26 cellular contexts compared by ENCODE assay signal in genomic region chr6:3727036-3727435, GRCh38. TPM values are rescaled to one million over a fixed set of nuclear protein-coding genes. Genes with fewer than 3 reads are reported as not detected.
"Had no signal": no experiment of that assay in that cellular context is flagged by ENCODE, and none has a peak within 500 bp of the region (broad histone marks: within the 10 kb centered on the region; RNA-seq: fewer than 3 reads in every experiment).

No MANE protein-coding gene starts in this region.

- H3K27ac ChIP-seq: Peyer's patch, SJSA1 had no signal

- H3K27ac Mint-ChIP-seq: activated CD8-positive, alpha-beta T cell treated with anti-CD3 and anti-CD28 coated beads, Interleukin-2, amount 10 ng/mL, durations not matched to agents 7 days and 5 days; activated naive CD4-positive, alpha-beta T cell treated with anti-CD3 and anti-CD28 coated beads, Interleukin-2, amount 50 U/mL, for 72 hours; activated naive CD8-positive, alpha-beta T cell treated with anti-CD3 and anti-CD28 coated beads, Interleukin-2, amount 50 U/mL, for 24 hours; activated T-helper 1 cell treated with anti-CD3 and anti-CD28 coated beads, Interleukin-12 subunit alpha, Interleukin-12 subunit beta, Interleukin-2, Interleukin-4 antibody, amounts not matched to agents 30 ng/mL and 10 ng/mL and 1 ng/mL, durations not matched to agents 14 hours and 24 hours and 36 hours; WTC11 had no signal

- H3K9me3 Mint-ChIP-seq: activated naive CD4-positive, alpha-beta T cell treated with anti-CD3 and anti-CD28 coated beads, Interleukin-2, amount 50 U/mL, for 72 hours; activated naive CD8-positive, alpha-beta T cell treated with anti-CD3 and anti-CD28 coated beads, Interleukin-2, amount 50 U/mL, for 24 hours; activated T-helper 1 cell treated with anti-CD3 and anti-CD28 coated beads, Interleukin-12 subunit alpha, Interleukin-12 subunit beta, Interleukin-2, Interleukin-4 antibody, amounts not matched to agents 30 ng/mL and 10 ng/mL and 1 ng/mL, durations not matched to agents 14 hours and 24 hours and 36 hours; WTC11 had no signal

- H3K27me3 ChIP-seq: MG63, Peyer's patch, SJSA1 had no signal

- H3K4me3 ChIP-seq: MG63, Peyer's patch, SJSA1 had no signal

- H3K4me1 ChIP-seq: Peyer's patch had no signal

- H3K36me3 Mint-ChIP-seq: activated naive CD4-positive, alpha-beta T cell treated with anti-CD3 and anti-CD28 coated beads, Interleukin-2, amount 50 U/mL, for 72 hours had no signal

- H3K4me3 Mint-ChIP-seq: activated CD8-positive, alpha-beta T cell treated with anti-CD3 and anti-CD28 coated beads, Interleukin-2, amount 10 ng/mL, durations not matched to agents 7 days and 5 days; activated naive CD8-positive, alpha-beta T cell treated with anti-CD3 and anti-CD28 coated beads, Interleukin-2, amount 50 U/mL, for 24 hours; activated T-helper 1 cell treated with anti-CD3 and anti-CD28 coated beads, Interleukin-12 subunit alpha, Interleukin-12 subunit beta, Interleukin-2, Interleukin-4 antibody, amounts not matched to agents 30 ng/mL and 10 ng/mL and 1 ng/mL, durations not matched to agents 14 hours and 24 hours and 36 hours; WTC11 had no signal

- H3K4me1 Mint-ChIP-seq: activated naive CD8-positive, alpha-beta T cell treated with anti-CD3 and anti-CD28 coated beads, Interleukin-2, amount 50 U/mL, for 24 hours had no signal

- DNase-seq: activated CD4-positive, alpha-beta T cell treated with anti-CD3 and anti-CD28 coated beads for 48 hours; activated CD4-positive, alpha-beta T cell treated with anti-CD3 and anti-CD28 coated beads, Interleukin-2, amount 50 U/mL, for 4 hours; activated CD4-positive, CD25-positive, alpha-beta regulatory T cell treated with anti-CD3 and anti-CD28 coated beads, Interleukin-2, amount 50 U/mL, for 72 hours; activated CD8-positive, alpha-beta memory T cell treated with anti-CD3 and anti-CD28 coated beads, Interleukin-2, amount 50 U/mL, for 48 hours; activated CD8-positive, alpha-beta T cell treated with anti-CD3 and anti-CD28 coated beads, Interleukin-2, amount 10 ng/mL, durations not matched to agents 7 days and 5 days; activated effector memory CD4-positive, alpha-beta T cell treated with anti-CD3 and anti-CD28 coated beads, Interleukin-2, amount 50 U/mL, for 16 hours; activated naive CD4-positive, alpha-beta T cell treated with Interleukin-2 at 50 U/mL for 16 hours; activated naive CD8-positive, alpha-beta T cell treated with anti-CD3 and anti-CD28 coated beads, Interleukin-2, amount 50 U/mL, for 24 hours; activated T-cell treated with anti-CD3 and anti-CD28 coated beads, Interleukin-2, amount 50 U/mL, for 1 hour; amygdala; MG63; MV-4-11; NCI-H1105; NCI-H1436; NCI-H1694 treated with DMSO at 0.1 percent for 48 hours; NCI-H2029 treated with DMSO at 0.1 percent for 48 hours; NCI-H510A treated with DMSO at 0.1 percent for 48 hours; NCI-H69; SHP77; SW 1271 had no signal

- ATAC-seq: activated CD8-positive, alpha-beta T cell treated with anti-CD3 and anti-CD28 coated beads, Interleukin-2, amount 10 ng/mL, durations not matched to agents 7 days and 5 days; activated naive CD4-positive, alpha-beta T cell treated with anti-CD3 and anti-CD28 coated beads, Interleukin-2, amount 50 U/mL, for 72 hours; activated naive CD8-positive, alpha-beta T cell treated with anti-CD3 and anti-CD28 coated beads, Interleukin-2, amount 50 U/mL, for 24 hours; SK-N-SH treated with all-trans-retinoic acid at 6 μM for 48 hours; WTC11 had no signal

- H3K9me3 ChIP-seq: MG63, Peyer's patch, SJSA1 had no signal

RNA-seq across cellular contexts. Expression of gene PXDC1, which starts 24.5 kb away (rescaled TPM):
- total RNA-seq: activated CD8-positive, alpha-beta T cell treated with anti-CD3 and anti-CD28 coated beads, Interleukin-2, amount 10 ng/mL, durations not matched to agents 7 days and 5 days had no signal
